Comparison of ENCODE assay signal across 8 cellular contexts in genomic region chr1:154866995-154867795, GRCh38. TPM values are rescaled to one million over a fixed set of nuclear protein-coding genes. Genes with fewer than 3 reads are reported as not detected.
A peak's percentile ranks its signal among the peaks of the same experiment; 100 is the strongest.
DNase-seq lines count a peak whose midpoint lies in the region; ATAC-seq, FAIRE-seq and TF ChIP-seq lines count a peak whose summit lies in the region.

No MANE protein-coding gene starts in this region.

- H3K4me3 ChIP-seq in BLaER1 treated with 17β-estradiol and CSF1 and Interleukin-3, amounts not matched to agents 10 nM and 100 nM, result no peak overlapping the region
- no peak overlapping the region for H3K4me3 ChIP-seq in IMR-90 (ENCODE audit: insufficient read depth, low read depth, low read length)
- H3K4me3 ChIP-seq in brain microvascular endothelial cell (ENCODE audit: low read depth, low read length), result no peak overlapping the region
- H3K4me3 ChIP-seq in mesendoderm (ENCODE audit: low read length), result no peak overlapping the region
- H3K4me3 ChIP-seq in HepG2 (replicated peaks in 1 of 3; ENCODE audit: insufficient read depth in 1 of 3, low read depth in 2 of 3, low read length in 3 of 3), result no peak overlapping the region

- H3K9me1 ChIP-seq in IMR-90 (ENCODE audit: insufficient read depth, low read length), result peaks cover 8% of the 10 kb centered on the region; the same call in 1 of the 2 replicates

- no peak overlapping the region for H3K56ac ChIP-seq in IMR-90 (ENCODE audit: extremely low read depth, insufficient read depth, low read length)
- H3K56ac ChIP-seq in mesendoderm (ENCODE audit: low read length), result peak overlapping the region; percentile 36

- peaks cover 81 to 95% (median 93%) of the 10 kb centered on the region in 10 experiments for H3K4me1 ChIP-seq in BLaER1 treated with 17β-estradiol and CSF1 and Interleukin-3, amounts not matched to agents 10 nM and 100 nM
- H3K4me1 ChIP-seq in IMR-90 (ENCODE audit: control insufficient read depth, insufficient read depth, low read length) (peaks cover 15% of the 10 kb centered on the region), mesendoderm (ENCODE audit: control insufficient read depth, low read depth, low read length) (peaks cover 3% of the 10 kb centered on the region), HepG2 (ENCODE audit: insufficient read depth, low read length) (peaks cover 28% of the 10 kb centered on the region)

- 6% methylated on average over 5 of the region's 25 CpGs; no CpG with 5 or more reads in 1 of the 2 experiments for WGBS in IMR-90 (ENCODE audit: extremely low coverage in 2 of 2, insufficient read length in 1 of 2), 2 experiments
- WGBS in mesendoderm (ENCODE audit: extremely low coverage, insufficient coverage, low lambda C conversion rate), result no CpG with 5 or more reads among the region's 25 CpGs
- 48% methylated on average over 9 of the region's 25 CpGs for whole genome bisulfite sequencing in HepG2 (ENCODE audit: low lambda C conversion rate)

- peak overlapping the region; percentile 33 to 88 (median 72); a peak in 18 of 22 replicates for H3K4me2 ChIP-seq in BLaER1 treated with 17β-estradiol and CSF1 and Interleukin-3, amounts not matched to agents 10 nM and 100 nM
- peak overlapping the region; percentile 71 for H3K4me2 ChIP-seq in IMR-90 (ENCODE audit: low read depth, low read length)
- H3K4me2 ChIP-seq in mesendoderm (ENCODE audit: low read length), result no peak overlapping the region
- no peak overlapping the region for H3K4me2 ChIP-seq in HepG2 (ENCODE audit: low read depth, low read length)

- H2BK120ac ChIP-seq in IMR-90 (ENCODE audit: low read depth, low read length) (no peak overlapping the region), mesendoderm (ENCODE audit: low read depth, low read length) (no peak overlapping the region)

- H2AK9ac ChIP-seq in IMR-90 (replicated peaks; ENCODE audit: low read depth, low read length, poor library complexity), result no peak overlapping the region

- TF ChIP-seq CTCF in IMR-90 (conservative IDR thresholded peaks at IDR 0.05; ENCODE audit: low read depth, low read length), result no peak
- peak; percentile 35 for TF ChIP-seq CTCF in brain microvascular endothelial cell (IDR thresholded peaks at IDR 0.05; ENCODE audit: low read depth, low read length, missing control alignments)
- TF ChIP-seq CTCF in HepG2 (CRISPR knock-in tag; IDR thresholded peaks at IDR 0.05), result no peak

- H3K4ac ChIP-seq in IMR-90 (ENCODE audit: low read depth, low read length) (no peak overlapping the region), mesendoderm (ENCODE audit: low read depth, low read length) (no peak overlapping the region)

- H3K18ac ChIP-seq in IMR-90 (ENCODE audit: low read depth, low read length) (no peak overlapping the region), mesendoderm (ENCODE audit: low read length) (no peak overlapping the region)

- H3K27ac ChIP-seq in BLaER1 treated with 17β-estradiol and CSF1 and Interleukin-3, amounts not matched to agents 10 nM and 100 nM, result no peak overlapping the region
- H3K27ac ChIP-seq in IMR-90 (ENCODE audit: insufficient read depth, low read length) (no peak overlapping the region), brain microvascular endothelial cell (peak overlapping the region; percentile 64), mesendoderm (ENCODE audit: low read depth, low read length) (no peak overlapping the region), HepG2 (ENCODE audit: extremely low read length, insufficient read depth, low read length) (no peak overlapping the region)

- H2AFZ ChIP-seq in IMR-90 (replicated peaks; ENCODE audit: low read length, poor library complexity) (peak overlapping the region; percentile 46), HepG2 (ENCODE audit: low read length) (no peak overlapping the region)

- H2BK5ac ChIP-seq in IMR-90 (ENCODE audit: low read depth, low read length, poor library complexity, severe bottlenecking) (no peak overlapping the region), mesendoderm (ENCODE audit: low read length) (no peak overlapping the region)

- H3K23ac ChIP-seq in IMR-90 (ENCODE audit: low read depth, low read length), result no peak overlapping the region
- no peak overlapping the region for H3K23ac ChIP-seq in mesendoderm (ENCODE audit: low read length)

- TF ChIP-seq EP300 in HepG2 (IDR thresholded peaks at IDR 0.05; ENCODE audit: low read depth in 2 of 2, low read length in 2 of 2) (no peak), HepG2 (CRISPR knock-in tag; IDR thresholded peaks at IDR 0.05; ENCODE audit: borderline replicate concordance) (no peak)

- H3K79me2 ChIP-seq in mesendoderm (ENCODE audit: control insufficient read depth, insufficient read depth, low read length) (no peaks in the 10 kb centered on the region), HepG2 (ENCODE audit: insufficient read depth, low read length) (no peaks in the 10 kb centered on the region)

- POLR2A ChIA-PET in IMR-90 (lab: Charles Lee; ENCODE audit: unreplicated experiment), result interaction anchor here (0.5 kb wide), 1 partner anchor 216 kb away, joined by 3 read pairs; no protein-coding TSS in a partner anchor
- POLR2A ChIA-PET in HepG2 (lab: Yijun Ruan, JAX), result no interaction called here

- DNase-seq in IMR-90, result peak; percentile 85
- DNase-seq in brain microvascular endothelial cell, result peak; percentile 83
- DNase-seq in mesendoderm, result peak; percentile 69
- no peak for DNase-seq in middle frontal gyrus (ENCODE audit: extremely low spot score, low spot score)
- DNase-seq in KBM-7, result no peak
- no peak for DNase-seq in HepG2 (ENCODE audit: low spot score)

- H2BK15ac ChIP-seq in IMR-90 (ENCODE audit: low read depth, low read length) (no peak overlapping the region), mesendoderm (replicated peaks; ENCODE audit: low read depth) (no peak overlapping the region)

- no peak overlapping the region for H2BK20ac ChIP-seq in IMR-90 (ENCODE audit: low read depth, low read length)

- no peak overlapping the region for H3K9ac ChIP-seq in BLaER1 treated with 17β-estradiol and CSF1 and Interleukin-3, amounts not matched to agents 10 nM and 100 nM
- H3K9ac ChIP-seq in IMR-90 (ENCODE audit: low read depth, low read length) (no peak overlapping the region), mesendoderm (ENCODE audit: low read length) (no peak overlapping the region), HepG2 (ENCODE audit: insufficient read depth, low read depth, low read length) (no peak overlapping the region)

- CTCF ChIA-PET in IMR-90 (lab: Yijun Ruan, JAX), result interaction anchor here (0.9 kb wide), 1 partner anchor 11 kb away, joined by 3 read pairs; no protein-coding TSS in a partner anchor
- CTCF ChIA-PET in HepG2 (lab: Yijun Ruan, JAX; ENCODE audit: low intra/inter-chr PET ratio, low total read pairs), result no interaction called here

- H4K91ac ChIP-seq in IMR-90 (ENCODE audit: insufficient read depth, low read depth, low read length), result no peak overlapping the region

- no peak for FAIRE-seq in HepG2 (lab: Jason Lieb, UNC)

- H2AK5ac ChIP-seq in IMR-90 (ENCODE audit: low read depth, low read length) (no peak overlapping the region), mesendoderm (ENCODE audit: low read length) (no peak overlapping the region)

- BruUV-seq in IMR-90 (replicated peaks; lab: Mats Ljungman, UMichigan), result no TSS peak
- BruUV-seq in HepG2 (replicated peaks; lab: Mats Ljungman, UMichigan), result no TSS peak

- H3K14ac ChIP-seq in IMR-90 (replicated peaks; ENCODE audit: low read depth, low read length), result no peak overlapping the region

- H3K36me3 ChIP-seq in BLaER1 treated with 17β-estradiol and CSF1 and Interleukin-3, amounts not matched to agents 10 nM and 100 nM, result no peaks in the 10 kb centered on the region
- no peaks in the 10 kb centered on the region for H3K36me3 ChIP-seq in IMR-90 (ENCODE audit: control insufficient read depth, insufficient read depth, low read length)
- H3K36me3 ChIP-seq in brain microvascular endothelial cell (replicated peaks), result no peaks in the 10 kb centered on the region
- H3K36me3 ChIP-seq in mesendoderm (ENCODE audit: control insufficient read depth, insufficient read depth, low read length), result no peaks in the 10 kb centered on the region
- no peaks in the 10 kb centered on the region for H3K36me3 ChIP-seq in HepG2 (replicated peaks in 1 of 2; ENCODE audit: control insufficient read depth in 1 of 2, insufficient read depth in 2 of 2, low read length in 2 of 2)

- no peaks in the 10 kb centered on the region for H3K9me3 ChIP-seq in BLaER1 treated with 17β-estradiol and CSF1 and Interleukin-3, amounts not matched to agents 10 nM and 100 nM (replicated peaks in 1 of 11)
- H3K9me3 ChIP-seq in IMR-90 (ENCODE audit: control insufficient read depth, insufficient read depth, low read length) (peaks cover 2% of the 10 kb centered on the region; the same call in 1 of the 2 replicates), HepG2 (ENCODE audit: low read length) (no peaks in the 10 kb centered on the region)

- H3K27me3 ChIP-seq in BLaER1 treated with 17β-estradiol and CSF1 and Interleukin-3, amounts not matched to agents 10 nM and 100 nM, result peaks cover 43 to 54% (median 48%) of the 10 kb centered on the region in 11 experiments
- H3K27me3 ChIP-seq in IMR-90 (ENCODE audit: control insufficient read depth, insufficient read depth, low read length) (peaks cover 54% of the 10 kb centered on the region), brain microvascular endothelial cell (replicated peaks) (no peaks in the 10 kb centered on the region), mesendoderm (ENCODE audit: insufficient read depth, low read length, poor library complexity) (peaks cover 2% of the 10 kb centered on the region), HepG2 (ENCODE audit: control insufficient read depth in 1 of 2, insufficient read depth in 2 of 2, low read length in 2 of 2) (peaks cover 1 to 56% of the 10 kb centered on the region in 2 experiments; a peak in 4 of 5 replicates)

- in situ Hi-C loops in IMR-90 (cut with MboI; ENCODE audit: low sequenced_read_pairs), result no loop called here
- in situ Hi-C loops in brain microvascular endothelial cell (cut with HindIII; ENCODE audit: low pct_ligation_motif_present, low sequenced_read_pairs), result no loop called here
- in situ Hi-C loops in KBM-7 (cut with MboI; ENCODE audit: low pct_unique_long_range_greater_than_20kb, low sequenced_read_pairs), result no loop called here
- in situ Hi-C loops in HepG2 (cut with HindIII; ENCODE audit: extremely low pct_ligation_motif_present, low pct_unique_long_range_greater_than_20kb), result no loop called here

- TF ChIP-seq POLR2A in IMR-90 (IDR thresholded peaks at IDR 0.05; ENCODE audit: low read depth, low read length) (0 out of 2 replicates have a peak, but pooled peaks have one; percentile 25), HepG2 (IDR thresholded peaks at IDR 0.05; ENCODE audit: insufficient read depth in 1 of 2, low read depth in 2 of 2, low read length in 2 of 2) (no peak)

- H4K8ac ChIP-seq in IMR-90 (ENCODE audit: low read depth in 2 of 2, low read length in 2 of 2) (no peak overlapping the region), mesendoderm (ENCODE audit: low read depth, low read length) (no peak overlapping the region)

- no peaks in the 10 kb centered on the region for H3K79me1 ChIP-seq in IMR-90 (ENCODE audit: low read depth in 1 of 2, low read length in 2 of 2)
- no peaks in the 10 kb centered on the region for H3K79me1 ChIP-seq in mesendoderm (ENCODE audit: low read length)

- dilution Hi-C loops in IMR-90 (cut with HindIII; ENCODE audit: low sequenced_read_pairs, unreplicated experiment), result no loop called here

- H4K20me1 ChIP-seq in BLaER1 treated with 17β-estradiol and CSF1 and Interleukin-3, amounts not matched to agents 10 nM and 100 nM, result peaks cover 0 to 15% (median 0%) of the 10 kb centered on the region in 11 experiments; a peak in 6 of 22 replicates
- H4K20me1 ChIP-seq in IMR-90 (ENCODE audit: insufficient read depth, low read length) (peaks cover 7% of the 10 kb centered on the region; the same call in 1 of the 2 replicates), HepG2 (ENCODE audit: insufficient read depth, low read length) (no peaks in the 10 kb centered on the region)

- intact Hi-C loops in IMR-90 (cut with micrococcal nuclease) (no loop called here), HepG2 (cut with micrococcal nuclease; ENCODE audit: unreplicated experiment) (no loop called here)

- ATAC-seq in IMR-90 (ENCODE audit: low read depth), result peak; percentile 53
- no peak for ATAC-seq in GM18520 (IDR thresholded peaks at IDR 0.05; ENCODE audit: unreplicated experiment)
- no peak for ATAC-seq in HepG2

- no peak overlapping the region for H4K5ac ChIP-seq in IMR-90 (ENCODE audit: low read depth, low read length)
- H4K5ac ChIP-seq in mesendoderm (ENCODE audit: low read length), result no peak overlapping the region

- TF ChIP-seq RAD21 in IMR-90 (IDR thresholded peaks at IDR 0.05; ENCODE audit: low read length), result peak; percentile 14; the same call in 1 of the 2 replicates
- TF ChIP-seq RAD21 in HepG2 (CRISPR knock-in tag; IDR thresholded peaks at IDR 0.05), result no peak

RNA-seq across cellular contexts. Expression of gene KCNN3, which starts 2.9 kb away (rescaled TPM):
- total RNA-seq in IMR-90 (2012; rRNA removed), result not detected in 2 replicates
- polyA plus RNA-seq in IMR-90 (2012; rRNA removed), result 0.02 and 0.07 TPM in 2 replicates
- polyA plus RNA-seq in IMR-90 (2012; cell fraction: cytosol; rRNA removed), result under 0.01 and 0.02 TPM in 2 replicates
- polyA plus RNA-seq in IMR-90 (2012; cell fraction: nucleus; rRNA removed; ENCODE audit: low replicate concordance), result 0.01 and 0.05 TPM in 2 replicates
- polyA plus RNA-seq in mesendoderm (2013, experiment 1 of 2), result 0.28 TPM
- 0.18 TPM for polyA plus RNA-seq in mesendoderm (2013, experiment 2 of 2)
- total RNA-seq in HepG2 (2016; rRNA removed; fragmentation: Illumina TruSeq; extraction: Trizol), result not detected in 2 replicates
- total RNA-seq in HepG2 (2016; cell fraction: cytosol; rRNA removed; fragmentation: Illumina TruSeq; extraction: Trizol; ENCODE audit: low read depth), result not detected in 2 replicates
- total RNA-seq in HepG2 (2016; cell fraction: insoluble cytoplasmic fraction; rRNA removed; fragmentation: Illumina TruSeq; extraction: Trizol), result not detected in 2 replicates
- not detected in 2 replicates for total RNA-seq in HepG2 (2016; cell fraction: membrane; rRNA removed; fragmentation: Illumina TruSeq; extraction: Trizol)
- not detected in 2 replicates for total RNA-seq in HepG2 (2016; cell fraction: nucleus; rRNA removed; fragmentation: Illumina TruSeq; extraction: Trizol)
- polyA plus RNA-seq in HepG2 (2011; rRNA removed), result 0.01 TPM in 1 of 2 replicates, not detected in the other
- 0.04 TPM in 1 of 2 replicates, not detected in the other for polyA plus RNA-seq in HepG2 (2011; cell fraction: cytosol; rRNA removed)
- polyA plus RNA-seq in HepG2 (2011; cell fraction: nucleus; rRNA removed), result 0.03 TPM in 1 of 2 replicates, not detected in the other
- not detected in 2 replicates for polyA plus RNA-seq in HepG2 (2012)
- polyA plus RNA-seq in HepG2 (2016; cell fraction: cytosol; fragmentation: Illumina TruSeq; extraction: Trizol; ENCODE audit: low read depth), result not detected in 2 replicates
- not detected in 2 replicates for polyA plus RNA-seq in HepG2 (2016; cell fraction: insoluble cytoplasmic fraction; fragmentation: Illumina TruSeq; extraction: Trizol; ENCODE audit: low read depth)
- not detected in 2 replicates for polyA plus RNA-seq in HepG2 (2016; cell fraction: membrane; fragmentation: Illumina TruSeq; extraction: Trizol; ENCODE audit: low read depth)
- not detected in 2 replicates for polyA plus RNA-seq in HepG2 (2016; cell fraction: nucleus; fragmentation: Illumina TruSeq; extraction: Trizol; ENCODE audit: insufficient read depth, low read depth)
- not detected in 2 replicates for polyA minus RNA-seq in HepG2 (2011; rRNA and poly(A)+ RNA removed; ENCODE audit: low replicate concordance)
- not detected in 2 replicates for polyA minus RNA-seq in HepG2 (2011; cell fraction: cytosol; rRNA and poly(A)+ RNA removed)
- polyA minus RNA-seq in HepG2 (2011; cell fraction: nucleus; rRNA and poly(A)+ RNA removed), result not detected in 2 replicates

Comparison
In these comparisons a context has a peak if more than half of its experiments do, and no peak if none do; other contexts are left out.
1. H3K4me2 ChIP-seq: peak in BLaER1 treated with 17β-estradiol and CSF1 and Interleukin-3, amounts not matched to agents 10 nM and 100 nM (11 of 11) and IMR-90 (single experiment); none in mesendoderm (single experiment) and HepG2 (single experiment).
2. DNase-seq: peak in IMR-90 (single experiment), brain microvascular endothelial cell (single experiment) and mesendoderm (single experiment); none in middle frontal gyrus (single experiment), KBM-7 (single experiment) and HepG2 (single experiment).